9 cellular contexts compared by ENCODE assay signal in the genomic region with DNA sequence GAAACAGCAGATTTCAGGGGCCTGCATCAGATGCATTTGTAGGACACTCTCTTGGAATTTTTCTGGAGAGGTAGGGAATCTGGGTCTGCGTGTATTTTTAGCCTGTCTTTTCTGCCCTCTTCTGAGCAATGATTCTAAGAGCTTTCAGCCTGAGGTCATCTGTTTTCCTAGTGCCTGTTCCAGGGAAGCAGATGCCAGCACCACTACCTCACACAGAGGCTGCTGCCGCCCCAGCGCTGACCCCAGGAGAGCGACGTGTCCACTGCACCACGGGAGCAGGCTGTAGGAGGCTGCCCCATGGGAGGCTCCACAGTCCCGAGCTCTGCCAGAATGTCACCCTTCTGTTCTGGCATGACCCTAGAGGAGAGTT.
DNase-seq lines count a peak whose midpoint lies in the region; ATAC-seq and TF ChIP-seq lines count a peak whose summit lies in the region.
"Had no signal": no experiment of that assay in that cellular context is flagged by ENCODE, and none has a peak within 500 bp of the region (broad histone marks: within the 10 kb centered on the region; RNA-seq: fewer than 3 reads in every experiment).

No MANE protein-coding gene starts in this region.

- peak; percentile 52 for ATAC-seq in sciatic nerve
- ATAC-seq: left colon had no signal

- intact Hi-C loops in sciatic nerve (cut with DNase I): no loop called here
- intact Hi-C loops in head of caudate nucleus (cut with DNase I): no loop called here

- DNase-seq in Daoy (ENCODE audit: low read depth) (peak; percentile 82), T1000 (lab: John Stamatoyannopoulos, UW) (peak; percentile 60), glomerular visceral epithelial cell (ENCODE audit: extremely low spot score) (peak; percentile 91), sciatic nerve (ENCODE audit: low spot score) (no peak), HPDE6-E6E7 (ENCODE audit: extremely low spot score) (no peak), HuH-7 (ENCODE audit: low spot score) (no peak), head of caudate nucleus (no peak), erythroblast (lab: John Stamatoyannopoulos, UW) (no peak)

- no peak for TF ChIP-seq POLR2A in erythroblast (IDR thresholded peaks at IDR 0.05; ENCODE audit: low read length)

Comparison
In these comparisons a context has a peak if more than half of its experiments do, and no peak if none do; other contexts are left out.
1. DNase-seq: peak in Daoy (single experiment), T1000 (single experiment) and glomerular visceral epithelial cell (single experiment); none in sciatic nerve (single experiment), HPDE6-E6E7 (single experiment), HuH-7 (single experiment), head of caudate nucleus (0 of 42) and erythroblast (0 of 2).